ENCODE assay signal across 1 cellular context in the genomic region with DNA sequence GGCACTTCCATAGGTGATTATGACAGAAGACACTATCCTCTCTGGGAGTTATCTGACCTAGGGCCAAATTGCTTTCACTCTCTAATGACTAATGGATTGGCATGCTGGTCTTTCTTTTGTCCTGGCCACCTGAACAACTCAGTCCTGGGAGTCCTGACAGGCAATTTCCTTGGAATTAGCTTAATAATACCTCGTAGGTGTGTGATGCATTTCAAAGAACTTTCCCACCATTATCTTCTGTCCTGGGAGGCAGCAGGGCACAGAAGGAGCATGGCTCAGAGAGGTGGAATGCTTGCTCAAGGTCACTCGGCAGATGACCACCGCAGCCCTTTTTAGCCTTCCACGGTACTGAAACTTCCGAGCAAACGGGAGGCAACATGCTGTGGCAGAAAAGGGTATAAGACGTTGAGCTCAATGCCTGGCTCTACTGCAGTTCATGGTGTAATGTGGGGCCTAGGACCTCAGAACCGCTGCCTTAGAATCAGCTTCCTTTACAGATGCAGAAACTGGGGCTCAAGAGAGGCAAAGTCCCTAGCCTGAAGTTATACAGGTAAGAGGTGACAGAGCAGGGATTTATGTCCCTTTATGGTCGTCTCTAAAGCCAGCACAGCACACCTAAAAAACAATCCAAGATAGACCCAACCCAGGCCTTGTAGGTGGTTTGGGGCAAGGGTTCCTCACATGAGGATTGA.
TF ChIP-seq lines count a peak whose summit lies in the region.

No MANE protein-coding gene starts in this region.

TF ChIP-seq in H1, 55 proteins besides CTCF, POLR2A, EP300 and RAD21 (continued from another document):
- TF ChIP-seq CTBP2 (IDR thresholded peaks at IDR 0.05; ENCODE audit: borderline replicate concordance, insufficient read depth, insufficient read length, low read length) (peak; percentile 29), HDAC2 (IDR thresholded peaks at IDR 0.05; ENCODE audit: borderline replicate concordance in 1 of 2, low read depth in 2 of 2, low read length in 2 of 2) (peak; percentile 61 to 97)
